Comparison of ENCODE assay signal across 22 cellular contexts in the genomic region with DNA sequence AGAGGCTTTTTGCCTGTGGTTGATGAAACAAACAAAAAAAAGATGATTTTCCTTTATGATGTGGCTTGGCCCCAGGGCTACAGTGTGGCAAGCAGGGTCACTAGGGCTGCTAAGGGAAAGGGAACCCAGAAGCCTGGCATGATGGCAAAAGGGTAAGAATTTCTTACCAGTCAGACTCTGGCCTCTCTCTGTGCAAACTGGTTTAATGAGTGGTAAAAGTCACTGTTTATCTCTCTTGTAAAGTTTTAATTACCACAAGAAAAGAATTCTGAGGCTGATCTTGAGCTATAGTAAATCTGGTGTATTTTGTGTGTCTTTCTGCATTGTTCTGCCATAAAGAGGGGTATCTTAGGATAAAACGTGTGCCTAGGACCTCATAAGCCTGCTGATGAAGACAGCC.
"Had no signal": no experiment of that assay in that cellular context is flagged by ENCODE, and none has a peak within 500 bp of the region (broad histone marks: within the 10 kb centered on the region; RNA-seq: fewer than 3 reads in every experiment).

No MANE protein-coding gene starts in this region.

- H3K27me3 Mint-ChIP-seq: memory B cell had no signal

- H3K9me3 ChIP-seq: gastrocnemius medialis had no signal

- H3K27ac Mint-ChIP-seq: memory B cell, mesothelial cell of epicardium had no signal

- H3K4me3 ChIP-seq: coronary artery, dorsolateral prefrontal cortex, esophagus squamous epithelium, gastrocnemius medialis, heart right ventricle, left lung, lower lobe of right lung had no signal

- DNase-seq: dermis blood vessel endothelial cell; dorsolateral prefrontal cortex; effector CD4-positive, alpha-beta T cell; effector memory CD4-positive, alpha-beta T cell; erythroblast; esophagus squamous epithelium; foreskin fibroblast; foreskin melanocyte; gastrocnemius medialis; head of caudate nucleus; heart right ventricle; hippocampal formation; kidney; kidney glomerular epithelial cell; left lung; left ventricle myocardium superior; lower lobe of right lung had no signal

- H3K27ac ChIP-seq: coronary artery, dorsolateral prefrontal cortex, epithelial cell of prostate, esophagus squamous epithelium, gastrocnemius medialis, heart right ventricle, left lung, lower lobe of right lung had no signal

- H3K27me3 ChIP-seq: dorsolateral prefrontal cortex, esophagus squamous epithelium, gastrocnemius medialis, heart right ventricle, left lung had no signal

- H3K4me1 ChIP-seq: gastrocnemius medialis, heart right ventricle, left lung, lower lobe of right lung had no signal

- H3K36me3 ChIP-seq: esophagus squamous epithelium, gastrocnemius medialis, heart right ventricle, left lung, lower lobe of right lung had no signal

- H3K4me3 Mint-ChIP-seq: memory B cell, mesothelial cell of epicardium had no signal

- ATAC-seq: esophagus mucosa, gastrocnemius medialis, heart right ventricle, left lung, left ventricle myocardium superior, lower lobe of right lung had no signal
